Comparison of ENCODE assay signal across 9 cellular contexts in genomic region chr6:35307138-35307537, GRCh38. TPM values are rescaled to one million over a fixed set of nuclear protein-coding genes. Genes with fewer than 3 reads are reported as not detected.
A peak's percentile ranks its signal among the peaks of the same experiment; 100 is the strongest.
DNase-seq lines count a peak whose midpoint lies in the region; ATAC-seq, FAIRE-seq and TF ChIP-seq lines count a peak whose summit lies in the region.
"Not testable (repeated sequence)": the region's sequence is repeated elsewhere in the genome, so short reads cannot be mapped to it uniquely, and the experiment has no call there.
"Had no signal": no experiment of that assay in that cellular context is flagged by ENCODE, and none has a peak within 500 bp of the region (broad histone marks: within the 10 kb centered on the region; RNA-seq: fewer than 3 reads in every experiment).

No MANE protein-coding gene starts in this region.

- not testable (repeated sequence) for H3K27ac ChIP-seq in CD4-positive, alpha-beta T cell (ENCODE audit: low read depth, low read length); K562 (ENCODE audit: extremely low read depth, low read depth, low read length); right cardiac atrium (ENCODE audit: low read length)

- H3K79me2 ChIP-seq in K562 (ENCODE audit: control insufficient read depth, insufficient read depth, low read length): not testable (repeated sequence)

- POLR2A ChIA-PET in CD4-positive, alpha-beta T cell (lab: Charles Lee): interaction anchor here (0.8 to 1.3 kb wide), 2 partner anchors 18 to 21 kb away, joined by 3 to 5 read pairs; no protein-coding TSS in a partner anchor
- POLR2A ChIA-PET in T-cell (lab: Charles Lee) (interaction anchor here in 1 of 2 donors (0.6 kb wide), 1 partner anchor 133 kb away, joined by 4 read pairs; no protein-coding TSS in a partner anchor), K562 (lab: Yijun Ruan, JAX) (interaction anchor here (1.1 to 2.7 kb wide), 3 partner anchors 9 to 46 kb away, joined by 3 to 10 read pairs (median 3); no protein-coding TSS in a partner anchor)
- POLR2A ChIA-PET in activated CD4-positive, alpha-beta memory T cell treated with anti-CD3 and anti-CD28 coated beads for 36 hours (lab: Charles Lee): not testable (repeated sequence)
- POLR2A ChIA-PET in naive thymus-derived CD8-positive, alpha-beta T cell (lab: Charles Lee): interaction anchor here (26.1 kb wide), 1 partner anchor 14 kb away, joined by 766 read pairs; no protein-coding TSS in a partner anchor

- peak overlapping the region; percentile 8 for H3K4me3 Mint-ChIP-seq in CD4-positive, alpha-beta T cell
- H3K4me3 Mint-ChIP-seq in T-cell: peak overlapping the region in 1 of 3 donors; percentile 38
- not testable (repeated sequence) for H3K4me3 Mint-ChIP-seq in activated CD4-positive, alpha-beta memory T cell treated with anti-CD3 and anti-CD28 coated beads for 36 hours; activated T-helper 17 cell treated with anti-CD3 and anti-CD28 coated beads, Interleukin-2, amount 50 U/mL, for 72 hours; stimulated activated naive B cell treated with anti-CD40 and anti-IgM and Interleukin-4, amounts not matched to agents 10 μg/mL and 1 μg/mL and 100 μg/mL, for 72 hours
- H3K4me3 Mint-ChIP-seq in naive thymus-derived CD8-positive, alpha-beta T cell: peak overlapping the region in 8 of 10 donors; percentile 4 to 52 (median 35)

- not testable (repeated sequence) for H3K27me3 ChIP-seq in CD4-positive, alpha-beta T cell (ENCODE audit: control insufficient read depth, insufficient read depth, low read length); K562 (ENCODE audit: control insufficient read depth in 2 of 2, insufficient read depth in 2 of 2, low read length in 2 of 2); right cardiac atrium (ENCODE audit: control insufficient read depth, insufficient read depth)

- in situ Hi-C loops in K562 (cut with MboI): loop anchor here (10.0 kb wide), 1 partner anchor 148 kb away; the partner anchor contains the start of gene FANCE

- not testable (repeated sequence) for TF ChIP-seq RAD21 in K562 (CRISPR knock-in tag; conservative IDR thresholded peaks at IDR 0.05 in 1 of 2, IDR thresholded peaks at IDR 0.05 in 1 of 2)

- not testable (repeated sequence) for TF ChIP-seq EP300 in K562 (IDR thresholded peaks at IDR 0.05; ENCODE audit: low read length)

- H3K36me3 ChIP-seq in K562 (ENCODE audit: control insufficient read depth, insufficient read depth, low read length): not testable (repeated sequence)

- not testable (repeated sequence) for H3K9me3 ChIP-seq in CD4-positive, alpha-beta T cell (ENCODE audit: control insufficient read depth, low read length); K562 (replicated peaks; ENCODE audit: control insufficient read depth, insufficient read depth, low read depth, low read length); right cardiac atrium (ENCODE audit: control insufficient read depth, low read length)

- not testable (repeated sequence) for TF ChIP-seq CTCF in CD4-positive, alpha-beta T cell (IDR thresholded peaks at IDR 0.05); K562 (IDR thresholded peaks at IDR 0.05 in 2 of 3, conservative IDR thresholded peaks at IDR 0.05 in 1 of 3; ENCODE audit: insufficient read depth in 2 of 3, low read depth in 1 of 3, low read length in 3 of 3)

- CTCF ChIA-PET in CD4-positive, alpha-beta T cell (lab: Charles Lee); T-cell (lab: Charles Lee); activated CD4-positive, alpha-beta memory T cell treated with anti-CD3 and anti-CD28 coated beads for 36 hours (lab: Charles Lee): not testable (repeated sequence)
- CTCF ChIA-PET in K562 (lab: Yijun Ruan, JAX; ENCODE audit: low intra/inter-chr PET ratio): interaction anchor here (1.1 kb wide), 1 partner anchor 9 kb away, joined by 3 read pairs; the partner anchor contains the start of gene DEF6

- not testable (repeated sequence) for DNase-seq in CD4-positive, alpha-beta T cell; T-cell; activated CD4-positive, alpha-beta memory T cell treated with anti-CD3 and anti-CD28 coated beads for 36 hours; naive thymus-derived CD8-positive, alpha-beta T cell; stimulated activated naive B cell treated with anti-CD40 and anti-IgM and Interleukin-4, amounts not matched to agents 10 μg/mL and 1 μg/mL and 100 μg/mL, for 72 hours
- peak in 2 of 4 experiments; percentile 52 to 75 for DNase-seq in K562 (ENCODE audit: extremely low read depth in 1 of 4, low spot score in 3 of 4)
- DNase-seq in right cardiac atrium: peak in 2 of 3 donors; percentile 69 to 73

- H3K9me1 ChIP-seq in K562 (ENCODE audit: control insufficient read depth, insufficient read depth, low read length): not testable (repeated sequence)

- peak overlapping the region in 1 of 2 experiments; percentile 45; a peak in 2 of 4 replicates for H3K9ac ChIP-seq in K562 (ENCODE audit: insufficient read depth in 1 of 2, low read depth in 2 of 2, low read length in 2 of 2)

- H4K20me1 ChIP-seq in K562 (replicated peaks; ENCODE audit: control insufficient read depth, insufficient read depth, low read length): not testable (repeated sequence)

- H3K9me3 Mint-ChIP-seq in CD4-positive, alpha-beta T cell; T-cell; activated CD4-positive, alpha-beta memory T cell treated with anti-CD3 and anti-CD28 coated beads for 36 hours; activated T-helper 17 cell treated with anti-CD3 and anti-CD28 coated beads, Interleukin-2, amount 50 U/mL, for 72 hours; naive thymus-derived CD8-positive, alpha-beta T cell; stimulated activated naive B cell treated with anti-CD40 and anti-IgM and Interleukin-4, amounts not matched to agents 10 μg/mL and 1 μg/mL and 100 μg/mL, for 72 hours: not testable (repeated sequence)

- not testable (repeated sequence) for H3K4me3 ChIP-seq in K562; right cardiac atrium (ENCODE audit: low read length)

- H3K36me3 Mint-ChIP-seq in CD4-positive, alpha-beta T cell (ENCODE audit: low read depth): peaks cover 85% of the 10 kb centered on the region
- peaks cover 52% of the 10 kb centered on the region for H3K36me3 Mint-ChIP-seq in T-cell
- peaks cover 23% of the 10 kb centered on the region for H3K36me3 Mint-ChIP-seq in activated CD4-positive, alpha-beta memory T cell treated with anti-CD3 and anti-CD28 coated beads for 36 hours
- peaks cover 87% of the 10 kb centered on the region for H3K36me3 Mint-ChIP-seq in activated T-helper 17 cell treated with anti-CD3 and anti-CD28 coated beads, Interleukin-2, amount 50 U/mL, for 72 hours (ENCODE audit: low read depth)
- peaks cover 5 to 58% (median 26%) of the 10 kb centered on the region in 3 donors for H3K36me3 Mint-ChIP-seq in naive thymus-derived CD8-positive, alpha-beta T cell
- H3K36me3 Mint-ChIP-seq in stimulated activated naive B cell treated with anti-CD40 and anti-IgM and Interleukin-4, amounts not matched to agents 10 μg/mL and 1 μg/mL and 100 μg/mL, for 72 hours: peaks cover 36 to 53% of the 10 kb centered on the region in 2 donors

- peaks cover 83% of the 10 kb centered on the region for H3K4me1 Mint-ChIP-seq in CD4-positive, alpha-beta T cell (ENCODE audit: low read depth)
- peaks cover 82 to 91% (median 84%) of the 10 kb centered on the region in 3 donors for H3K4me1 Mint-ChIP-seq in T-cell
- peaks cover 79% of the 10 kb centered on the region for H3K4me1 Mint-ChIP-seq in activated CD4-positive, alpha-beta memory T cell treated with anti-CD3 and anti-CD28 coated beads for 36 hours (ENCODE audit: low read depth)
- H3K4me1 Mint-ChIP-seq in activated T-helper 17 cell treated with anti-CD3 and anti-CD28 coated beads, Interleukin-2, amount 50 U/mL, for 72 hours: peaks cover 55% of the 10 kb centered on the region
- peaks cover 54 to 89% (median 84%) of the 10 kb centered on the region in 4 donors for H3K4me1 Mint-ChIP-seq in naive thymus-derived CD8-positive, alpha-beta T cell
- H3K4me1 Mint-ChIP-seq in stimulated activated naive B cell treated with anti-CD40 and anti-IgM and Interleukin-4, amounts not matched to agents 10 μg/mL and 1 μg/mL and 100 μg/mL, for 72 hours: peaks cover 58 to 74% of the 10 kb centered on the region in 2 donors

- not testable (repeated sequence) for H2AFZ ChIP-seq in K562 (ENCODE audit: low read depth, low read length)

- BruUV-seq in K562 (replicated peaks; lab: Mats Ljungman, UMichigan): not testable (repeated sequence)

- intact Hi-C loops in CD4-positive, alpha-beta T cell (cut with DNase I, micrococcal nuclease); activated CD4-positive, alpha-beta memory T cell treated with anti-CD3 and anti-CD28 coated beads for 36 hours (cut with micrococcal nuclease); K562 (cut with micrococcal nuclease); right cardiac atrium (cut with DNase I): not testable (repeated sequence)

- ATAC-seq in CD4-positive, alpha-beta T cell (ENCODE audit: poor library complexity); T-cell (replicated peaks in 1 of 4); activated T-helper 17 cell treated with anti-CD3 and anti-CD28 coated beads, Interleukin-2, amount 50 U/mL, for 72 hours (replicated peaks); naive thymus-derived CD8-positive, alpha-beta T cell; stimulated activated naive B cell treated with anti-CD40 and anti-IgM and Interleukin-4, amounts not matched to agents 10 μg/mL and 1 μg/mL and 100 μg/mL, for 72 hours (replicated peaks): not testable (repeated sequence)
- peak; percentile 63 for ATAC-seq in K562
- peak; percentile 47 to 54 for ATAC-seq in right cardiac atrium

- not testable (repeated sequence) for TF ChIP-seq POLR2A in K562 (conservative IDR thresholded peaks at IDR 0.05)

- peak overlapping the region; percentile 99 for H3K27ac Mint-ChIP-seq in CD4-positive, alpha-beta T cell
- H3K27ac Mint-ChIP-seq in T-cell: peak overlapping the region; percentile 85 to 89
- H3K27ac Mint-ChIP-seq in activated CD4-positive, alpha-beta memory T cell treated with anti-CD3 and anti-CD28 coated beads for 36 hours: peak overlapping the region; percentile 44
- peak overlapping the region; percentile 61 for H3K27ac Mint-ChIP-seq in activated T-helper 17 cell treated with anti-CD3 and anti-CD28 coated beads, Interleukin-2, amount 50 U/mL, for 72 hours
- H3K27ac Mint-ChIP-seq in naive thymus-derived CD8-positive, alpha-beta T cell: peak overlapping the region; percentile 61 to 100 (median 84)
- peak overlapping the region; percentile 56 for H3K27ac Mint-ChIP-seq in stimulated activated naive B cell treated with anti-CD40 and anti-IgM and Interleukin-4, amounts not matched to agents 10 μg/mL and 1 μg/mL and 100 μg/mL, for 72 hours

- H3K4me1 ChIP-seq in K562 (replicated peaks in 1 of 2; ENCODE audit: control insufficient read depth in 2 of 2, insufficient read depth in 2 of 2, low read length in 2 of 2): peaks cover 18% of the 10 kb centered on the region in 2 experiments
- H3K4me1 ChIP-seq in right cardiac atrium (ENCODE audit: control insufficient read depth, insufficient read depth, low read length): not testable (repeated sequence)

- 11% methylated on average over 15 of the region's 15 CpGs for WGBS in K562 (ENCODE audit: insufficient coverage, low coverage, missing lambda C conversion rate)
- 49% methylated on average over 15 of the region's 15 CpGs for WGBS in right cardiac atrium

- H3K4me2 ChIP-seq in K562 (ENCODE audit: insufficient read depth, low read length): peak overlapping the region; percentile 9

- not testable (repeated sequence) for H3K27me3 Mint-ChIP-seq in CD4-positive, alpha-beta T cell; T-cell; activated CD4-positive, alpha-beta memory T cell treated with anti-CD3 and anti-CD28 coated beads for 36 hours; activated T-helper 17 cell treated with anti-CD3 and anti-CD28 coated beads, Interleukin-2, amount 50 U/mL, for 72 hours; naive thymus-derived CD8-positive, alpha-beta T cell; stimulated activated naive B cell treated with anti-CD40 and anti-IgM and Interleukin-4, amounts not matched to agents 10 μg/mL and 1 μg/mL and 100 μg/mL, for 72 hours

- not testable (repeated sequence) for FAIRE-seq in K562 (lab: Jason Lieb, UNC)

RNA-seq across cellular contexts. Expression of gene DEF6, which starts 9.5 kb away (rescaled TPM):
- 100 to 1,000 TPM; 209 to 212 TPM for total RNA-seq in CD4-positive, alpha-beta T cell
- total RNA-seq in T-cell (100 to 1,000 TPM; 221 to 311 (median 298) TPM), K562 (2014; rRNA removed) (42.0 and 43.4 TPM in 2 replicates), K562 (2014; rRNA removed; fragmentation: Illumina TruSeq; extraction: Trizol) (10.0 and 13.5 TPM in 2 replicates), K562 (2015; rRNA removed; fragmentation: Illumina TruSeq; extraction: Trizol) (22.7 and 24.5 TPM in 2 replicates), K562 (2021) (30.9 and 37.8 TPM in 2 replicates), right cardiac atrium (1 to 10 TPM; 2.2 to 3.6 (median 2.7) TPM)
- 100 to 1,000 TPM; 103 TPM for total RNA-seq in activated CD4-positive, alpha-beta memory T cell treated with anti-CD3 and anti-CD28 coated beads for 36 hours
- total RNA-seq in activated T-helper 17 cell treated with anti-CD3 and anti-CD28 coated beads, Interleukin-2, amount 50 U/mL, for 72 hours: 100 to 1,000 TPM; 117 to 133 TPM
- 16.1 and 32.8 TPM in 2 replicates for total RNA-seq in K562 (2011; cell fraction: chromatin; rRNA removed; ENCODE audit: low replicate concordance)
- total RNA-seq in K562 (2011; cell fraction: nucleolus; rRNA removed): 31.3 and 33.7 TPM in 2 replicates
- 22.9 and 25.3 TPM in 2 replicates for total RNA-seq in K562 (2011; cell fraction: nucleoplasm; rRNA removed)
- polyA plus RNA-seq in K562 (2011; rRNA removed) (27.5 and 42.7 TPM in 2 replicates), K562 (2014; fragmentation: Illumina TruSeq; extraction: Trizol) (15.9 and 22.0 TPM in 2 replicates), K562 (2014; fragmentation: Nextera tagmentation; extraction: Ambion mirVana) (1 to 10 TPM; 1.3 to 1.4 TPM), K562 (2014; rRNA removed) (44.6 and 45.7 TPM in 2 replicates), right cardiac atrium (1.3 TPM)
- polyA plus RNA-seq in K562 (2011; cell fraction: cytosol; rRNA removed): 38.6 and 39.4 TPM in 2 replicates
- polyA plus RNA-seq in K562 (2011; cell fraction: nucleus; rRNA removed): 97.0 and 136 TPM in 2 replicates
- polyA plus RNA-seq in K562 (2012): 23.2 and 45.2 TPM in 2 replicates
- 22.7 and 23.2 TPM in 2 replicates for polyA minus RNA-seq in K562 (2011; rRNA and poly(A)+ RNA removed)
- polyA minus RNA-seq in K562 (2011; cell fraction: cytosol; rRNA and poly(A)+ RNA removed): 15.9 and 23.3 TPM in 2 replicates
- 25.7 and 35.2 TPM in 2 replicates for polyA minus RNA-seq in K562 (2011; cell fraction: nucleus; rRNA and poly(A)+ RNA removed)
- 100 to 1,000 TPM; 263 to 268 TPM for total RNA-seq in naive thymus-derived CD8-positive, alpha-beta T cell
- polyA plus RNA-seq in naive thymus-derived CD8-positive, alpha-beta T cell: 100 to 1,000 TPM in 2 of 3 donors, 10 to 100 TPM in 1; 93.7 to 196 (median 136) TPM
- total RNA-seq: A172 had no signal

RNA-seq across cellular contexts. Expression of gene PPARD, which starts 35.2 kb away (rescaled TPM):
- total RNA-seq in CD4-positive, alpha-beta T cell: 10 to 100 TPM; 34.1 to 37.0 TPM
- 10 to 100 TPM; 36.8 to 41.3 (median 37.9) TPM for total RNA-seq in T-cell
- total RNA-seq in activated CD4-positive, alpha-beta memory T cell treated with anti-CD3 and anti-CD28 coated beads for 36 hours: 10 to 100 TPM; 19.9 to 20.9 TPM
- 10 to 100 TPM; 21.0 to 27.9 TPM for total RNA-seq in activated T-helper 17 cell treated with anti-CD3 and anti-CD28 coated beads, Interleukin-2, amount 50 U/mL, for 72 hours
- 15.0 and 29.8 TPM in 2 replicates for total RNA-seq in K562 (2011; cell fraction: chromatin; rRNA removed; ENCODE audit: low replicate concordance)
- 15.7 and 18.3 TPM in 2 replicates for total RNA-seq in K562 (2011; cell fraction: nucleolus; rRNA removed)
- 17.1 and 18.0 TPM in 2 replicates for total RNA-seq in K562 (2011; cell fraction: nucleoplasm; rRNA removed)
- total RNA-seq in K562 (2014; rRNA removed): 3.8 and 5.1 TPM in 2 replicates
- 1.7 and 2.0 TPM in 2 replicates for total RNA-seq in K562 (2014; rRNA removed; fragmentation: Illumina TruSeq; extraction: Trizol)
- 3.1 and 3.3 TPM in 2 replicates for total RNA-seq in K562 (2015; rRNA removed; fragmentation: Illumina TruSeq; extraction: Trizol)
- 11.4 and 13.2 TPM in 2 replicates for total RNA-seq in K562 (2021)
- polyA plus RNA-seq in K562 (2011; rRNA removed): 8.1 and 18.2 TPM in 2 replicates
- 16.0 and 18.8 TPM in 2 replicates for polyA plus RNA-seq in K562 (2011; cell fraction: cytosol; rRNA removed)
- polyA plus RNA-seq in K562 (2011; cell fraction: nucleus; rRNA removed): 26.6 and 29.0 TPM in 2 replicates
- 10.8 and 20.2 TPM in 2 replicates for polyA plus RNA-seq in K562 (2012)
- polyA plus RNA-seq in K562 (2014; fragmentation: Illumina TruSeq; extraction: Trizol): 9.2 and 11.4 TPM in 2 replicates
- under 1 TPM; 0.14 to 0.18 TPM for polyA plus RNA-seq in K562 (2014; fragmentation: Nextera tagmentation; extraction: Ambion mirVana)
- polyA plus RNA-seq in K562 (2014; rRNA removed): 9.5 and 9.7 TPM in 2 replicates
- polyA minus RNA-seq in K562 (2011; rRNA and poly(A)+ RNA removed): 7.2 TPM in 2 replicates
- 6.5 and 10.1 TPM in 2 replicates for polyA minus RNA-seq in K562 (2011; cell fraction: cytosol; rRNA and poly(A)+ RNA removed)
- 5.0 and 6.9 TPM in 2 replicates for polyA minus RNA-seq in K562 (2011; cell fraction: nucleus; rRNA and poly(A)+ RNA removed)
- 10 to 100 TPM; 20.5 to 22.6 (median 21.3) TPM for total RNA-seq in right cardiac atrium
- 21.2 TPM for polyA plus RNA-seq in right cardiac atrium
- total RNA-seq in naive thymus-derived CD8-positive, alpha-beta T cell: 10 to 100 TPM; 48.7 to 50.6 TPM
- 10 to 100 TPM in 1 of 3 donors, 1 to 10 TPM in 2; 1.9 to 14.3 (median 5.5) TPM for polyA plus RNA-seq in naive thymus-derived CD8-positive, alpha-beta T cell

RNA-seq across cellular contexts. Expression of gene ZNF76, which starts 47.6 kb away (rescaled TPM):
- 10 to 100 TPM; 46.1 to 53.4 TPM for total RNA-seq in CD4-positive, alpha-beta T cell
- total RNA-seq in T-cell (10 to 100 TPM; 72.7 to 91.3 (median 84.8) TPM), K562 (2014; rRNA removed) (10.7 and 13.1 TPM in 2 replicates), K562 (2014; rRNA removed; fragmentation: Illumina TruSeq; extraction: Trizol) (3.9 and 4.4 TPM in 2 replicates), K562 (2015; rRNA removed; fragmentation: Illumina TruSeq; extraction: Trizol) (4.3 and 5.0 TPM in 2 replicates), K562 (2021) (13.1 and 16.0 TPM in 2 replicates), right cardiac atrium (10 to 100 TPM; 28.6 to 44.4 (median 38.2) TPM)
- 10 to 100 TPM; 35.2 to 38.5 TPM for total RNA-seq in activated CD4-positive, alpha-beta memory T cell treated with anti-CD3 and anti-CD28 coated beads for 36 hours
- total RNA-seq in activated T-helper 17 cell treated with anti-CD3 and anti-CD28 coated beads, Interleukin-2, amount 50 U/mL, for 72 hours: 10 to 100 TPM; 44.3 to 53.2 TPM
- total RNA-seq in K562 (2011; cell fraction: chromatin; rRNA removed; ENCODE audit: low replicate concordance): 63.3 and 125 TPM in 2 replicates
- total RNA-seq in K562 (2011; cell fraction: nucleolus; rRNA removed): 52.7 and 67.8 TPM in 2 replicates
- 59.0 and 75.9 TPM in 2 replicates for total RNA-seq in K562 (2011; cell fraction: nucleoplasm; rRNA removed)
- polyA plus RNA-seq in K562 (2011; rRNA removed) (14.9 and 26.5 TPM in 2 replicates), K562 (2014; fragmentation: Illumina TruSeq; extraction: Trizol) (10.9 and 16.1 TPM in 2 replicates), K562 (2014; fragmentation: Nextera tagmentation; extraction: Ambion mirVana) (1 to 10 TPM; 1.2 to 1.3 TPM), K562 (2014; rRNA removed) (16.9 and 17.8 TPM in 2 replicates), right cardiac atrium (35.8 TPM)
- polyA plus RNA-seq in K562 (2011; cell fraction: cytosol; rRNA removed): 13.5 and 17.8 TPM in 2 replicates
- 121 and 138 TPM in 2 replicates for polyA plus RNA-seq in K562 (2011; cell fraction: nucleus; rRNA removed)
- polyA plus RNA-seq in K562 (2012): 11.7 and 27.2 TPM in 2 replicates
- polyA minus RNA-seq in K562 (2011; rRNA and poly(A)+ RNA removed): 13.5 and 18.6 TPM in 2 replicates
- 3.8 and 11.0 TPM in 2 replicates for polyA minus RNA-seq in K562 (2011; cell fraction: cytosol; rRNA and poly(A)+ RNA removed)
- 18.3 and 27.4 TPM in 2 replicates for polyA minus RNA-seq in K562 (2011; cell fraction: nucleus; rRNA and poly(A)+ RNA removed)
- total RNA-seq in naive thymus-derived CD8-positive, alpha-beta T cell: 10 to 100 TPM; 94.7 to 96.8 TPM
- polyA plus RNA-seq in naive thymus-derived CD8-positive, alpha-beta T cell: 10 to 100 TPM; 22.1 to 35.9 (median 30.7) TPM

Comparison
In these comparisons a context has a peak if more than half of its experiments do, and no peak if none do; other contexts are left out.
1. H3K27ac Mint-ChIP-seq: peak in every context shown above with its lines; median percentile 99 in CD4-positive, alpha-beta T cell; 87 in T-cell; 84 in naive thymus-derived CD8-positive, alpha-beta T cell; 61 in activated T-helper 17 cell treated with anti-CD3 and anti-CD28 coated beads, Interleukin-2, amount 50 U/mL, for 72 hours; 56 in stimulated activated naive B cell treated with anti-CD40 and anti-IgM and Interleukin-4, amounts not matched to agents 10 μg/mL and 1 μg/mL and 100 μg/mL, for 72 hours; 44 in activated CD4-positive, alpha-beta memory T cell treated with anti-CD3 and anti-CD28 coated beads for 36 hours.